Comparison of ENCODE assay signal across 9 cellular contexts in genomic region chr10:17375936-17376584, GRCh38.
DNase-seq lines count a peak whose midpoint lies in the region; ATAC-seq and TF ChIP-seq lines count a peak whose summit lies in the region.
"Had no signal": no experiment of that assay in that cellular context is flagged by ENCODE, and none has a peak within 500 bp of the region (broad histone marks: within the 10 kb centered on the region; RNA-seq: fewer than 3 reads in every experiment).

No MANE protein-coding gene starts in this region.

- no peaks in the 10 kb centered on the region for H3K36me3 ChIP-seq in ascending aorta

- intact Hi-C loops in ascending aorta (cut with DNase I), result no loop called here
- intact Hi-C loops in activated T-helper 1 cell treated with anti-CD3 and anti-CD28 coated beads, Interleukin-12 subunit alpha, Interleukin-12 subunit beta, Interleukin-2, Interleukin-4 antibody, amounts not matched to agents 30 ng/mL and 10 ng/mL and 1 ng/mL, durations not matched to agents 14 hours and 24 hours and 36 hours (cut with micrococcal nuclease), result loop anchor here (5.0 kb wide), 2 partner anchors 534 to 549 kb away; no protein-coding TSS in a partner anchor

- DNase-seq in D341Med (ENCODE audit: low spot score) (peak; percentile 43), mesothelial cell of epicardium (ENCODE audit: low spot score in 2 of 2, unreplicated experiment in 2 of 2) (no peak), ascending aorta (ENCODE audit: low spot score in 2 of 2) (no peak)
- DNase-seq in activated T-cell treated with anti-CD3 and anti-CD28 coated beads, Interleukin-2, amount 50 U/mL, for 48 hours, result peak; percentile 63
- DNase-seq in activated T-helper 1 cell treated with anti-CD3 and anti-CD28 coated beads, Interleukin-12 subunit alpha, Interleukin-12 subunit beta, Interleukin-2, Interleukin-4 antibody, amounts not matched to agents 30 ng/mL and 10 ng/mL and 1 ng/mL, durations not matched to agents 14 hours and 24 hours and 36 hours (ENCODE audit: low spot score), result no peak

- H3K4me3 ChIP-seq in ascending aorta, result no peak overlapping the region

- H3K4me3 Mint-ChIP-seq in mesothelial cell of epicardium, result no peak overlapping the region
- no peak overlapping the region for H3K4me3 Mint-ChIP-seq in activated T-helper 1 cell treated with anti-CD3 and anti-CD28 coated beads, Interleukin-12 subunit alpha, Interleukin-12 subunit beta, Interleukin-2, Interleukin-4 antibody, amounts not matched to agents 30 ng/mL and 10 ng/mL and 1 ng/mL, durations not matched to agents 14 hours and 24 hours and 36 hours
- H3K4me3 Mint-ChIP-seq: activated naive CD8-positive, alpha-beta T cell had no signal

- no peaks in the 10 kb centered on the region for H3K27me3 ChIP-seq in ascending aorta

- H3K36me3 Mint-ChIP-seq in mesothelial cell of epicardium, result no peaks in the 10 kb centered on the region
- H3K36me3 Mint-ChIP-seq in activated T-helper 1 cell treated with anti-CD3 and anti-CD28 coated beads, Interleukin-12 subunit alpha, Interleukin-12 subunit beta, Interleukin-2, Interleukin-4 antibody, amounts not matched to agents 30 ng/mL and 10 ng/mL and 1 ng/mL, durations not matched to agents 14 hours and 24 hours and 36 hours (ENCODE audit: low read depth), result no peaks in the 10 kb centered on the region

- no peaks in the 10 kb centered on the region for H3K9me3 Mint-ChIP-seq in mesothelial cell of epicardium
- no peaks in the 10 kb centered on the region for H3K9me3 Mint-ChIP-seq in activated T-helper 1 cell treated with anti-CD3 and anti-CD28 coated beads, Interleukin-12 subunit alpha, Interleukin-12 subunit beta, Interleukin-2, Interleukin-4 antibody, amounts not matched to agents 30 ng/mL and 10 ng/mL and 1 ng/mL, durations not matched to agents 14 hours and 24 hours and 36 hours

- peaks cover 9% of the 10 kb centered on the region for H3K4me1 Mint-ChIP-seq in mesothelial cell of epicardium
- no peaks in the 10 kb centered on the region for H3K4me1 Mint-ChIP-seq in activated T-helper 1 cell treated with anti-CD3 and anti-CD28 coated beads, Interleukin-12 subunit alpha, Interleukin-12 subunit beta, Interleukin-2, Interleukin-4 antibody, amounts not matched to agents 30 ng/mL and 10 ng/mL and 1 ng/mL, durations not matched to agents 14 hours and 24 hours and 36 hours (ENCODE audit: low read depth)

- no peak overlapping the region for H3K27ac ChIP-seq in ascending aorta

- ATAC-seq in HG02981 (IDR thresholded peaks at IDR 0.05; ENCODE audit: unreplicated experiment) (peak; percentile 47), GM18511 (IDR thresholded peaks at IDR 0.05; ENCODE audit: unreplicated experiment) (no peak), HG03432 (IDR thresholded peaks at IDR 0.05; ENCODE audit: unreplicated experiment) (no peak)

- no peaks in the 10 kb centered on the region for H3K27me3 Mint-ChIP-seq in mesothelial cell of epicardium (ENCODE audit: low read depth)
- H3K27me3 Mint-ChIP-seq in activated T-helper 1 cell treated with anti-CD3 and anti-CD28 coated beads, Interleukin-12 subunit alpha, Interleukin-12 subunit beta, Interleukin-2, Interleukin-4 antibody, amounts not matched to agents 30 ng/mL and 10 ng/mL and 1 ng/mL, durations not matched to agents 14 hours and 24 hours and 36 hours (ENCODE audit: insufficient read depth), result peaks cover 5% of the 10 kb centered on the region

- H3K4me1 ChIP-seq in ascending aorta, result no peaks in the 10 kb centered on the region

- H3K27ac Mint-ChIP-seq in mesothelial cell of epicardium, result no peak overlapping the region
- H3K27ac Mint-ChIP-seq in activated T-helper 1 cell treated with anti-CD3 and anti-CD28 coated beads, Interleukin-12 subunit alpha, Interleukin-12 subunit beta, Interleukin-2, Interleukin-4 antibody, amounts not matched to agents 30 ng/mL and 10 ng/mL and 1 ng/mL, durations not matched to agents 14 hours and 24 hours and 36 hours, result no peak overlapping the region
- H3K27ac Mint-ChIP-seq: activated naive CD8-positive, alpha-beta T cell had no signal

- TF ChIP-seq CTCF in mesothelial cell of epicardium (IDR thresholded peaks at IDR 0.05; ENCODE audit: unreplicated experiment) (peak; percentile 38), ascending aorta (IDR thresholded peaks at IDR 0.05) (no peak)

- H3K9me3 ChIP-seq in ascending aorta, result no peaks in the 10 kb centered on the region

Comparison
In these comparisons a context has a peak if more than half of its experiments do, and no peak if none do; other contexts are left out.
1. DNase-seq: peak in D341Med (single experiment) and activated T-cell treated with anti-CD3 and anti-CD28 coated beads, Interleukin-2, amount 50 U/mL, for 48 hours (2 of 2); none in mesothelial cell of epicardium (0 of 2), ascending aorta (0 of 2) and activated T-helper 1 cell treated with anti-CD3 and anti-CD28 coated beads, Interleukin-12 subunit alpha, Interleukin-12 subunit beta, Interleukin-2, Interleukin-4 antibody, amounts not matched to agents 30 ng/mL and 10 ng/mL and 1 ng/mL, durations not matched to agents 14 hours and 24 hours and 36 hours (single experiment).